8 cellular contexts compared by ENCODE assay signal in the genomic region with DNA sequence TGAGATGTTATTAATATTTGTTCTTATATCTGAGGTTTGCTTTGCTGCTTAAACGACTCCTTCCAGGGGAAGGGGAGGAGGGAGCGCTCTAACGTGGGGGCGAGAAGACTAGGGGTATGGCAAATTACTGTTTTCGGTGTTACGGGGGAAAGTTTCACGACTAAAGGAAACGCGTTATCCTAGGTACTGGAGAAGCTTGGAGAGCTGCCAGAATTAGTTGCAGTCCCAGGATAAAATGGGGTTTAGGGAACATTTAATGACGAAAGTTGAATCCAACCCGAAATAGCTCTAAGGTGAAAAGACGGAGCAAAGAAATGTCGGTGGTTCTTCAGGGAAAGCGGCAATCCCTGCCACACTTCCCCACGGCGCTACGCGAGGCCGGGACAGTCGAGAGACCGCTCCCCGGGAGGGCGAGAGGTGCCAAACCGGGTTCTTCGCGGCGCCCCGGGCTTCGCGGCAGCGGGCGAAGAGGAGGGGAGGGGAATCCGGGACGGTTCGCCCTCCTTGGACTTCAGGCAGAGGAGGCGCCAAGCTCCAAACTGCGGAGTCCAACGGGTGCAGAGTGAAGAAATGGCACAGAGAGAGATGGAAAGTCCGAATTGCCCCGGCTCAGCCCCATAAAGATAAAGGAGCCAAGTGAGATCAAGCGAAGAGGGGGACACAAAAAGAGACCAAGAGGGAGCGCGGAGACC. TPM values are rescaled to one million over a fixed set of nuclear protein-coding genes. Genes with fewer than 3 reads are reported as not detected.
DNase-seq lines count a peak whose midpoint lies in the region; TF ChIP-seq lines count a peak whose summit lies in the region.

No MANE protein-coding gene starts in this region.

- POLR2A ChIA-PET in HEK293 (lab: Yijun Ruan, JAX), result interaction anchor here (0.5 to 1.4 kb wide), 3 partner anchors 17 to 994 kb away, joined by 3 to 5 read pairs (median 4); no protein-coding TSS in a partner anchor
- POLR2A ChIA-PET in PC-9 (lab: Charles Lee; ENCODE audit: unreplicated experiment), result no interaction called here

- H3K27me3 ChIP-seq in PC-9 (ENCODE audit: insufficient read depth, low read depth) (no peaks in the 10 kb centered on the region), liver (ENCODE audit: control insufficient read depth in 4 of 4, insufficient read depth in 4 of 4, low read length in 3 of 4) (no peaks in the 10 kb centered on the region), suprapubic skin (no peaks in the 10 kb centered on the region)

- no peak for TF ChIP-seq EP300 in suprapubic skin (IDR thresholded peaks at IDR 0.05)

- H3K4me3 ChIP-seq in HEK293 (ENCODE audit: low read depth, low read length), result peak overlapping the region; percentile 80
- H3K4me3 ChIP-seq in PC-9, result peak overlapping the region; percentile 81
- H3K4me3 ChIP-seq in liver (ENCODE audit: low read depth in 1 of 3, low read length in 3 of 3), result peak overlapping the region; percentile 77 to 83 (median 78)
- H3K4me3 ChIP-seq in suprapubic skin, result peak overlapping the region; percentile 73

- TF ChIP-seq CTCF in HEK293 (tag by site-specific recombination; IDR thresholded peaks at IDR 0.05), result no peak
- TF ChIP-seq CTCF in PC-9 (conservative IDR thresholded peaks at IDR 0.05), result no peak
- TF ChIP-seq CTCF in liver (IDR thresholded peaks at IDR 0.05; ENCODE audit: low read depth, low read length, missing input control), result no peak
- TF ChIP-seq CTCF in suprapubic skin (IDR thresholded peaks at IDR 0.05), result no peak

- 0 out of 2 replicates have a peak, but pooled peaks cover 3% of the 10 kb centered on the region for H3K4me1 ChIP-seq in HEK293 (ENCODE audit: control insufficient read depth, insufficient read depth, low read length)
- peaks cover 29% of the 10 kb centered on the region for H3K4me1 ChIP-seq in PC-9 (replicated peaks; ENCODE audit: insufficient read depth)
- peaks cover 1 to 5% (median 4%) of the 10 kb centered on the region in 4 donors for H3K4me1 ChIP-seq in liver (ENCODE audit: control insufficient read depth in 4 of 4, insufficient read depth in 4 of 4, low read length in 3 of 4)
- H3K4me1 ChIP-seq in suprapubic skin, result peaks cover 16% of the 10 kb centered on the region

- H3F3A ChIP-seq in PC-9 (ENCODE audit: insufficient read depth, low read depth), result 0 out of 2 replicates have a peak, but pooled peaks cover 5% of the 10 kb centered on the region

- DNase-seq in NCI-H2227 (lab: John Stamatoyannopoulos, UW; ENCODE audit: unreplicated experiment) (peak; percentile 39), NCI-H2227 treated with DMSO at 0.1 percent for 48 hours (lab: John Stamatoyannopoulos, UW) (no peak), PC-9 (peak in 1 of 2 experiments; percentile 19), cerebellar cortex (ENCODE audit: low spot score) (peak; percentile 1), suprapubic skin (ENCODE audit: low spot score in 2 of 2) (peak in 1 of 2 donors; percentile 63), NCI-H345 treated with DMSO at 0.1 percent for 48 hours (lab: John Stamatoyannopoulos, UW; ENCODE audit: unreplicated experiment) (no peak)

- H3K9me3 ChIP-seq in HEK293 (ENCODE audit: control insufficient read depth, insufficient read depth, low read depth, low read length) (no peaks in the 10 kb centered on the region), PC-9 (ENCODE audit: insufficient read depth, low read depth) (no peaks in the 10 kb centered on the region; the same call in 1 of the 2 replicates), liver (ENCODE audit: control insufficient read depth in 4 of 4, low read length in 3 of 4) (no peaks in the 10 kb centered on the region), suprapubic skin (no peaks in the 10 kb centered on the region)

- peak overlapping the region; percentile 35 to 66 for H3K9ac ChIP-seq in liver (ENCODE audit: low read depth in 1 of 2, low read length in 2 of 2)

- WGBS in liver, result under 1% methylated on average over 43 of the region's 43 CpGs
- WGBS in suprapubic skin, result 34% methylated on average over 34 of the region's 43 CpGs

- peaks cover 46% of the 10 kb centered on the region for H4K20me1 ChIP-seq in PC-9 (ENCODE audit: insufficient read depth)

- peak overlapping the region; percentile 91 for H2AFZ ChIP-seq in PC-9

- H3K4me2 ChIP-seq in PC-9, result peak overlapping the region; percentile 97

- no peaks in the 10 kb centered on the region for H3K9me2 ChIP-seq in PC-9 (ENCODE audit: insufficient read depth)

- peak overlapping the region; percentile 72 for H3K27ac ChIP-seq in HEK293 (ENCODE audit: extremely low read depth, low read depth, low read length)
- H3K27ac ChIP-seq in PC-9, result peak overlapping the region; percentile 48
- peak overlapping the region; percentile 66 to 81 for H3K27ac ChIP-seq in liver (ENCODE audit: low read depth in 1 of 2, low read length in 2 of 2)
- peak overlapping the region; percentile 89 for H3K27ac ChIP-seq in suprapubic skin

- no peaks in the 10 kb centered on the region; a peak in 1 of 3 replicates for H3K36me3 ChIP-seq in HEK293 (ENCODE audit: control insufficient read depth in 2 of 2, insufficient read depth in 1 of 2, low read length in 2 of 2)
- H3K36me3 ChIP-seq in PC-9 (ENCODE audit: low read depth), result peaks cover 18% of the 10 kb centered on the region
- no peaks in the 10 kb centered on the region for H3K36me3 ChIP-seq in liver (ENCODE audit: control insufficient read depth in 4 of 4, insufficient read depth in 3 of 4, low read depth in 1 of 4, low read length in 3 of 4)
- H3K36me3 ChIP-seq in suprapubic skin, result no peaks in the 10 kb centered on the region

- CTCF ChIA-PET in HEK293 (lab: Yijun Ruan, JAX) (interaction anchor here (0.5 to 1.2 kb wide), 7 partner anchors 14 to 156 kb away, joined by 3 to 5 read pairs (median 3); no protein-coding TSS in a partner anchor), PC-9 (lab: Charles Lee) (interaction anchor here (0.6 kb wide), 1 partner anchor 230 kb away, joined by 6 read pairs; no protein-coding TSS in a partner anchor)

- no peak for TF ChIP-seq POLR2A in suprapubic skin (IDR thresholded peaks at IDR 0.05)

- peaks cover 63% of the 10 kb centered on the region for H3K79me2 ChIP-seq in PC-9 (ENCODE audit: low read depth)

- intact Hi-C loops in PC-9 (cut with micrococcal nuclease; ENCODE audit: unreplicated experiment), result loop anchor here (2.0 kb wide), 1 partner anchor 231 kb away; no protein-coding TSS in a partner anchor

- TF ChIP-seq RAD21 in liver (IDR thresholded peaks at IDR 0.05), result no peak

- BruUV-seq in PC-9 (replicated peaks; lab: Mats Ljungman, UMichigan), result TSS peak; percentile 53

TF ChIP-seq in HEK293, 187 proteins besides CTCF, POLR2A, EP300 and RAD21 (continues in another document):
- peak; percentile 6; the same call in 1 of the 2 replicates for TF ChIP-seq ZNF341 (tag by site-specific recombination; IDR thresholded peaks at IDR 0.05; ENCODE audit: low read depth)
- no peak for TF ChIP-seq ZNF555 (tag by site-specific recombination; conservative IDR thresholded peaks at IDR 0.05)
- TF ChIP-seq GLIS1 (tag by site-specific recombination; IDR thresholded peaks at IDR 0.05), result peak; percentile 27; the same call in 1 of the 2 replicates

TF ChIP-seq in liver, 16 proteins besides CTCF, POLR2A, EP300 and RAD21:
- TF ChIP-seq, protein P1, sequence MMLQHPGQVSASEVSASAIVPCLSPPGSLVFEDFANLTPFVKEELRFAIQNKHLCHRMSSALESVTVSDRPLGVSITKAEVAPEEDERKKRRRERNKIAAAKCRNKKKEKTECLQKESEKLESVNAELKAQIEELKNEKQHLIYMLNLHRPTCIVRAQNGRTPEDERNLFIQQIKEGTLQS (IDR thresholded peaks at IDR 0.05), result no peak
- TF ChIP-seq YY1 (IDR thresholded peaks at IDR 0.05), result no peak
- no peak for TF ChIP-seq HNF4G (IDR thresholded peaks at IDR 0.05)
- TF ChIP-seq HNF4A (conservative IDR thresholded peaks at IDR 0.05), result peak in 1 of 2 donors; percentile 45
- TF ChIP-seq, protein P2, sequence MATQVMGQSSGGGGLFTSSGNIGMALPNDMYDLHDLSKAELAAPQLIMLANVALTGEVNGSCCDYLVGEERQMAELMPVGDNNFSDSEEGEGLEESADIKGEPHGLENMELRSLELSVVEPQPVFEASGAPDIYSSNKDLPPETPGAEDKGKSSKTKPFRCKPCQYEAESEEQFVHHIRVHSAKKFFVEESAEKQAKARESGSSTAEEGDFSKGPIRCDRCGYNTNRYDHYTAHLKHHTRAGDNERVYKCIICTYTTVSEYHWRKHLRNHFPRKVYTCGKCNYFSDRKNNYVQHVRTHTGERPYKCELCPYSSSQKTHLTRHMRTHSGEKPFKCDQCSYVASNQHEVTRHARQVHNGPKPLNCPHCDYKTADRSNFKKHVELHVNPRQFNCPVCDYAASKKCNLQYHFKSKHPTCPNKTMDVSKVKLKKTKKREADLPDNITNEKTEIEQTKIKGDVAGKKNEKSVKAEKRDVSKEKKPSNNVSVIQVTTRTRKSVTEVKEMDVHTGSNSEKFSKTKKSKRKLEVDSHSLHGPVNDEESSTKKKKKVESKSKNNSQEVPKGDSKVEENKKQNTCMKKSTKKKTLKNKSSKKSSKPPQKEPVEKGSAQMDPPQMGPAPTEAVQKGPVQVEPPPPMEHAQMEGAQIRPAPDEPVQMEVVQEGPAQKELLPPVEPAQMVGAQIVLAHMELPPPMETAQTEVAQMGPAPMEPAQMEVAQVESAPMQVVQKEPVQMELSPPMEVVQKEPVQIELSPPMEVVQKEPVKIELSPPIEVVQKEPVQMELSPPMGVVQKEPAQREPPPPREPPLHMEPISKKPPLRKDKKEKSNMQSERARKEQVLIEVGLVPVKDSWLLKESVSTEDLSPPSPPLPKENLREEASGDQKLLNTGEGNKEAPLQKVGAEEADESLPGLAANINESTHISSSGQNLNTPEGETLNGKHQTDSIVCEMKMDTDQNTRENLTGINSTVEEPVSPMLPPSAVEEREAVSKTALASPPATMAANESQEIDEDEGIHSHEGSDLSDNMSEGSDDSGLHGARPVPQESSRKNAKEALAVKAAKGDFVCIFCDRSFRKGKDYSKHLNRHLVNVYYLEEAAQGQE (IDR thresholded peaks at IDR 0.05), result no peak
- no peak for TF ChIP-seq NR2F2 (IDR thresholded peaks at IDR 0.05)
- TF ChIP-seq FOXA1 (IDR thresholded peaks at IDR 0.05), result no peak
- no peak for TF ChIP-seq SP1 (IDR thresholded peaks at IDR 0.05)

RNA-seq across cellular contexts. Expression of a gene that starts 0.7 kb away (rescaled TPM):
- total RNA-seq in PC-9 (2021), result 109 and 158 TPM in 2 replicates
- 10 to 100 TPM; 40.9 to 55.9 TPM for total RNA-seq in liver
- polyA plus RNA-seq in liver, result 10 to 100 TPM; 10.6 to 40.5 TPM
- total RNA-seq in suprapubic skin, result 100 to 1,000 TPM in 1 of 4 donors, 10 to 100 TPM in 3; 61.6 to 184 (median 71.1) TPM

Comparison
In these comparisons a context has a peak if more than half of its experiments do, and no peak if none do; other contexts are left out.
1. DNase-seq: peak in NCI-H2227 (single experiment) and cerebellar cortex (single experiment); none in NCI-H2227 treated with DMSO at 0.1 percent for 48 hours (single experiment) and NCI-H345 treated with DMSO at 0.1 percent for 48 hours (single experiment).
2. Peak in every context shown above with its lines, with median percentiles within 50 percentile points of each other: H3K27ac ChIP-seq and H3K4me3 ChIP-seq.